1 cellular context compared by ENCODE assay signal in the genomic region with DNA sequence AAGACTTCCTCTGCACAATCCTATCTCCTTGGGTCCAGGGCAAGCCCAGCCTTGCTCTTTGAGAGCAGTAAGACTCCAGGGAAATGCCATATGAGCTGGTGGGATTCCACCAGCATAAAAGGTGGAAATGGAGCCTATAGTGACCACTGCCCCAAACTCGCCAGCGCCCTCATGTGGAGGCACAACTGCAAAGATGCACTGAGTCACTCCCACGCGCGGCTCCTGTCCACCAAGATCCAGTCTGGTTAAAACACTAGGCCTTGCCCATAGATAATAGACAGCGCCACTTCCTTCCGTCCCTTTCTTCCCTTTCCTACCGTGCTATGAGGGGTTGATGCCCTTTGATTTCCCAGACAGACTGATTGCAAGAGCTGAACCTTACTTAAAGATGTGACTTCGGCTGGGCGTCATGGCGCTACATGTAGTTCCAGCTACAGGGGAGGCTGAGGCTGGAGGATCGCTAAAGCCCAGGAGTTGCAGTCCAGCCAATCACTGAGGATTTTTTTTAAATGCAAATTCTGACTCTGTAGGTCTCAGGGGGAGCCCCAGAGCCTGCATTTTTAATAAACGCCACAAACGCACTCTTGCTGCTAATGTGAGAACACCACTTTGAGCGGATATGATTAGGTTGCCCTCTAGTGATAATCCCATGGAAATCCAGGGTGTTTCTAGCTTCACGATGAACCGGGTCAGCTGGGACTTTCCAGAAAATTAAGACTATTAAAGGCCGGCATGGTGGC.
TF ChIP-seq lines count a peak whose summit lies in the region.

No MANE protein-coding gene starts in this region.

TF ChIP-seq in SK-N-SH treated with all-trans-retinoic acid at 6 μM for 48 hours, 23 proteins besides CTCF, POLR2A, EP300 and RAD21 (continued from another document):
- TF ChIP-seq TSHZ2 (CRISPR knock-in tag; IDR thresholded peaks at IDR 0.05) (no peak), ZFP30 (CRISPR knock-in tag; IDR thresholded peaks at IDR 0.05) (no peak), SNAI2 (CRISPR knock-in tag; IDR thresholded peaks at IDR 0.05) (no peak)
